Comparison of ENCODE assay signal across 31 cellular contexts in the genomic region with DNA sequence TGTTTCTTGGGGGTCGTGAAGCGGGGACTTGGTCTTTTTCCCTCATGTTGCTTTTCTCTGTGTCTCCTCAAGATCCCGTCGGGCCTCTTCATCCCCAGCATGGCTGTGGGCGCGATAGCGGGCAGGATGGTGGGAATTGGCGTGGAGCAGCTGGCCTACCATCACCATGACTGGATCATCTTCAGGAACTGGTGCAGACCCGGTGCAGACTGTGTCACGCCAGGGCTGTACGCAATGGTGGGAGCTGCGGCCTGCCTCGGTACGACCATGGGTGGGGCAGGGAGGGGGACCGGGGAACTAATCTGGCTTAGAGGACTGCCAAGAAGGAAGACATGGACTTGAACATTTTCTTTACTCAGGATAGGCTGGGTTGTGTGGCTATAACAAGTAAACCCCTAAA. TPM values are rescaled to one million over a fixed set of nuclear protein-coding genes. Genes with fewer than 3 reads are reported as not detected.
DNase-seq lines count a peak whose midpoint lies in the region; FAIRE-seq and TF ChIP-seq lines count a peak whose summit lies in the region.
"Had no signal": no experiment of that assay in that cellular context is flagged by ENCODE, and none has a peak within 500 bp of the region (broad histone marks: within the 10 kb centered on the region; RNA-seq: fewer than 3 reads in every experiment).

No MANE protein-coding gene starts in this region.

- H3K4me1 Mint-ChIP-seq in astrocyte (ENCODE audit: low read depth, unreplicated experiment): no peaks in the 10 kb centered on the region
- H3K4me1 Mint-ChIP-seq: CD4-positive, alpha-beta memory T cell; CD4-positive, CD25-positive, alpha-beta regulatory T cell; CD8-positive, alpha-beta memory T cell had no signal

- DNase-seq in astrocyte (ENCODE audit: low read depth): no peak
- no peak for DNase-seq in NCI-H1048 (lab: John Stamatoyannopoulos, UW)
- DNase-seq: 8988T; ACHN; AML-193; BE2C; C1 segment of cervical spinal cord; Caco-2; Calu3; CD4-positive, alpha-beta memory T cell; CD4-positive, alpha-beta T cell; CD4-positive, CD25-positive, alpha-beta regulatory T cell; CD8-positive, alpha-beta memory T cell; CD8-positive, alpha-beta T cell; COR-L47; DMS 273 treated with DMSO at 0.1 percent for 48 hours; DMS153; DMS53; DMS79; DMS79 treated with DMSO at 0.1 percent for 48 hours; DND-41; EL had no signal

- TF ChIP-seq CTCF in astrocyte (IDR thresholded peaks at IDR 0.05; ENCODE audit: insufficient read depth, low read depth, low read length): no peak

- peak; percentile 5 for FAIRE-seq in astrocyte (lab: Jason Lieb, UNC)
- FAIRE-seq: A204.1, A549, D721Med had no signal

- no peak overlapping the region for H3K4me3 ChIP-seq in astrocyte (ENCODE audit: insufficient read depth, low read depth, low read length)
- H3K4me3 ChIP-seq: A549; BLaER1; BLaER1 treated with 17β-estradiol and CSF1 and Interleukin-3, amounts not matched to agents 10 nM and 100 nM had no signal

- H3K9ac ChIP-seq in astrocyte (ENCODE audit: low read length): no peak overlapping the region
- H3K9ac ChIP-seq: BLaER1; BLaER1 treated with 17β-estradiol and CSF1 and Interleukin-3, amounts not matched to agents 10 nM and 100 nM had no signal

- H4K20me1 ChIP-seq in astrocyte (ENCODE audit: insufficient read depth, low read length): no peaks in the 10 kb centered on the region
- H4K20me1 ChIP-seq: BLaER1; BLaER1 treated with 17β-estradiol and CSF1 and Interleukin-3, amounts not matched to agents 10 nM and 100 nM had no signal

- no peak overlapping the region for H2AFZ ChIP-seq in astrocyte (ENCODE audit: low read depth, low read length)

- H3K36me3 ChIP-seq in astrocyte (ENCODE audit: insufficient read depth, low read length): no peaks in the 10 kb centered on the region
- H3K36me3 ChIP-seq: BE2C; BLaER1; BLaER1 treated with 17β-estradiol and CSF1 and Interleukin-3, amounts not matched to agents 10 nM and 100 nM had no signal

- H3K9me3 ChIP-seq in astrocyte (ENCODE audit: insufficient read depth, low read depth, low read length): no peaks in the 10 kb centered on the region
- H3K9me3 ChIP-seq: A549, BE2C, BLaER1, Caco-2 had no signal

- H3K27ac Mint-ChIP-seq in astrocyte (ENCODE audit: unreplicated experiment): no peak overlapping the region
- H3K27ac Mint-ChIP-seq: B cell; CD14-positive monocyte; CD4-positive, alpha-beta memory T cell; CD4-positive, alpha-beta T cell; CD4-positive, CD25-positive, alpha-beta regulatory T cell; CD8-positive, alpha-beta memory T cell; CD8-positive, alpha-beta T cell had no signal

- no peak overlapping the region for H3K4me2 ChIP-seq in astrocyte (ENCODE audit: low read length)
- H3K4me2 ChIP-seq: A549; BLaER1; BLaER1 treated with 17β-estradiol and CSF1 and Interleukin-3, amounts not matched to agents 10 nM and 100 nM had no signal

- H3K79me2 ChIP-seq in astrocyte (ENCODE audit: insufficient read depth, low read length): no peaks in the 10 kb centered on the region

- no peaks in the 10 kb centered on the region for H3K27me3 ChIP-seq in astrocyte (ENCODE audit: insufficient read depth, low read length)
- H3K27me3 ChIP-seq: BE2C had no signal

- H3K4me3 Mint-ChIP-seq in astrocyte (ENCODE audit: unreplicated experiment): no peak overlapping the region
- H3K4me3 Mint-ChIP-seq: B cell; CD14-positive monocyte; CD4-positive, alpha-beta memory T cell; CD4-positive, alpha-beta T cell; CD4-positive, CD25-positive, alpha-beta regulatory T cell; CD8-positive, alpha-beta memory T cell; CD8-positive, alpha-beta T cell had no signal

- peaks cover 5% of the 10 kb centered on the region for H3K36me3 Mint-ChIP-seq in astrocyte (ENCODE audit: low read depth, unreplicated experiment)
- H3K36me3 Mint-ChIP-seq: CD4-positive, alpha-beta memory T cell; CD4-positive, CD25-positive, alpha-beta regulatory T cell; CD8-positive, alpha-beta memory T cell; CD8-positive, alpha-beta T cell had no signal

- no peaks in the 10 kb centered on the region for H3K4me1 ChIP-seq in astrocyte (ENCODE audit: insufficient read depth, low read length)
- H3K4me1 ChIP-seq: A549, BE2C, Caco-2 had no signal

- H3K9me3 Mint-ChIP-seq in astrocyte (ENCODE audit: unreplicated experiment): peaks cover 3% of the 10 kb centered on the region
- H3K9me3 Mint-ChIP-seq: CD4-positive, alpha-beta memory T cell; CD4-positive, alpha-beta T cell; CD8-positive, alpha-beta memory T cell; CD8-positive, alpha-beta T cell had no signal

- H3K27me3 Mint-ChIP-seq in astrocyte (ENCODE audit: low read depth, unreplicated experiment): no peaks in the 10 kb centered on the region
- H3K27me3 Mint-ChIP-seq: B cell; CD4-positive, alpha-beta memory T cell; CD4-positive, alpha-beta T cell; CD4-positive, CD25-positive, alpha-beta regulatory T cell had no signal

- H3K27ac ChIP-seq in astrocyte (ENCODE audit: low read depth, low read length): no peak overlapping the region
- H3K27ac ChIP-seq: 22Rv1; A549; BLaER1; BLaER1 treated with 17β-estradiol and CSF1 and Interleukin-3, amounts not matched to agents 10 nM and 100 nM; C4-2B had no signal

RNA-seq across cellular contexts. Expression of a gene that starts 55.6 kb away (rescaled TPM):
- 5.9 and 7.2 TPM in 2 replicates for total RNA-seq in astrocyte
- total RNA-seq: CD4-positive, alpha-beta T cell had no signal
